29 cellular contexts compared by ENCODE assay signal in genomic region chr16:52149003-52149402, GRCh38.
"Had no signal": no experiment of that assay in that cellular context is flagged by ENCODE, and none has a peak within 500 bp of the region (broad histone marks: within the 10 kb centered on the region; RNA-seq: fewer than 3 reads in every experiment).

No MANE protein-coding gene starts in this region.

- H3K4me1 ChIP-seq: neural progenitor cell, pancreas, prostate gland, spleen, suprapubic skin, testis, tibial artery, transverse colon, upper lobe of right lung, uterus had no signal

- H3K4me3 ChIP-seq: neural progenitor cell, pancreas, prostate gland, skin epidermis, smooth muscle cell, spleen, suprapubic skin, testis, tibial artery, transverse colon, upper lobe of right lung, uterus had no signal

- H2AFZ ChIP-seq: neural progenitor cell had no signal

- H3K4me2 ChIP-seq: neural progenitor cell, smooth muscle cell had no signal

- H3K27me3 ChIP-seq: neural progenitor cell, neutrophil, pancreas, spleen, suprapubic skin, testis, tibial artery, transverse colon, upper lobe of right lung, uterus had no signal

- H3K27ac ChIP-seq: neural progenitor cell, neutrophil, pancreas, prostate gland, skin epidermis, spleen, suprapubic skin, testis, tibial artery, transverse colon, upper lobe of right lung, uterus had no signal

- DNase-seq: naive thymus-derived CD4-positive, alpha-beta T cell; natural killer cell; nucleus accumbens; pancreas; retina; right cardiac atrium; spleen; stimulated activated CD4-positive, alpha-beta T cell treated with anti-CD3 and anti-CD28 coated beads, Interleukin-12 subunit alpha, Interleukin-12 subunit beta, amount 100 ng/mL, for 4 hours; stimulated activated CD4-positive, alpha-beta T cell treated with anti-CD3 and anti-CD28 coated beads, Interleukin-1b, Interleukin-23, amount 100 ng/mL, for 48 hours; stimulated activated CD4-positive, alpha-beta T cell treated with anti-CD3 and anti-CD28 coated beads, Interleukin-4, amount 100 ng/mL, for 1 hour; stimulated activated CD4-positive, alpha-beta T cell treated with anti-CD3 and anti-CD28 coated beads, Interleukin-4, amount 100 ng/mL, for 4 hours; stimulated activated CD8-positive, alpha-beta memory T cell treated with anti-CD3 and anti-CD28 coated beads, Interleukin-4, amount 100 ng/mL, for 48 hours; stimulated activated naive CD4-positive, alpha-beta T cell; stimulated activated naive CD8-positive, alpha-beta T cell treated with anti-CD3 and anti-CD28 coated beads, Interleukin-15, amount 100 ng/mL, for 72 hours; stimulated activated naive CD8-positive, alpha-beta T cell treated with anti-CD3 and anti-CD28 coated beads, Interleukin-15, Interleukin-2, amounts not matched to agents 100 U/mL and 50 U/mL, for 24 hours; substantia nigra; testis; tibial artery; transverse colon; upper lobe of right lung; uterus had no signal

- H3K9me3 ChIP-seq: neutrophil, pancreas, prostate gland, suprapubic skin, testis, tibial artery, transverse colon, upper lobe of right lung, uterus had no signal

- ATAC-seq: naive thymus-derived CD4-positive, alpha-beta T cell; natural killer cell; pancreas; right cardiac atrium; sciatic nerve; stimulated activated memory B cell treated with anti-CD40 and anti-IgM and Interleukin-4, amounts not matched to agents 10 μg/mL and 1 μg/mL and 100 μg/mL, for 72 hours; stimulated activated naive CD8-positive, alpha-beta T cell treated with anti-CD3 and anti-CD28 coated beads, Interleukin-15, amount 100 ng/mL, for 72 hours; stimulated activated naive CD8-positive, alpha-beta T cell treated with anti-CD3 and anti-CD28 coated beads, Interleukin-15, Interleukin-2, amounts not matched to agents 100 U/mL and 50 U/mL, for 24 hours; upper lobe of right lung had no signal

- FAIRE-seq: pancreas had no signal

- H3K9ac ChIP-seq: neural progenitor cell had no signal

- H3K36me3 ChIP-seq: neural progenitor cell, neutrophil, pancreas, prostate gland, spleen, suprapubic skin, tibial artery, transverse colon, upper lobe of right lung, uterus had no signal
